In genomic region chr10:101018118-101018599, GRCh38 we compare ENCODE assay signal across 15 cellular contexts. TPM values are rescaled to one million over a fixed set of nuclear protein-coding genes. Genes with fewer than 3 reads are reported as not detected.
DNase-seq lines count a peak whose midpoint lies in the region; ATAC-seq, FAIRE-seq and TF ChIP-seq lines count a peak whose summit lies in the region.
"Had no signal": no experiment of that assay in that cellular context is flagged by ENCODE, and none has a peak within 500 bp of the region (broad histone marks: within the 10 kb centered on the region; RNA-seq: fewer than 3 reads in every experiment).

No MANE protein-coding gene starts in this region.

- H3K36me3 Mint-ChIP-seq in CD14-positive monocyte = no peaks in the 10 kb centered on the region
- H3K36me3 Mint-ChIP-seq: activated CD8-positive, alpha-beta memory T cell treated with anti-CD3 and anti-CD28 coated beads, Interleukin-2, amount 10 ng/mL, durations not matched to agents 7 days and 5 days; activated naive CD4-positive, alpha-beta T cell treated with anti-CD3 and anti-CD28 coated beads, Interleukin-2, amount 50 U/mL, for 24 hours had no signal

- FAIRE-seq in D721Med (lab: Jason Lieb, UNC) = no peak

- peaks cover 21 to 30% (median 24%) of the 10 kb centered on the region in 3 donors for H3K27me3 Mint-ChIP-seq in CD14-positive monocyte (ENCODE audit: low read depth in 3 of 3)

- peak overlapping the region in 5 of 7 donors; percentile 65 to 86 (median 79) for H3K27ac Mint-ChIP-seq in CD14-positive monocyte
- H3K27ac Mint-ChIP-seq: activated CD8-positive, alpha-beta memory T cell treated with anti-CD3 and anti-CD28 coated beads, Interleukin-2, amount 10 ng/mL, durations not matched to agents 7 days and 5 days; activated naive CD4-positive, alpha-beta T cell treated with anti-CD3 and anti-CD28 coated beads, Interleukin-2, amount 50 U/mL, for 24 hours had no signal

- H3K4me3 Mint-ChIP-seq in CD14-positive monocyte = peak overlapping the region; percentile 65 to 80
- H3K4me3 Mint-ChIP-seq: activated CD8-positive, alpha-beta memory T cell treated with anti-CD3 and anti-CD28 coated beads, Interleukin-2, amount 10 ng/mL, durations not matched to agents 7 days and 5 days; activated naive CD4-positive, alpha-beta T cell treated with anti-CD3 and anti-CD28 coated beads, Interleukin-2, amount 50 U/mL, for 24 hours had no signal

- peaks cover 15% of the 10 kb centered on the region; the same call in 1 of the 2 replicates for H3K4me1 ChIP-seq in HUES6 (ENCODE audit: control insufficient read depth, insufficient read depth, low read length)
- H3K4me1 ChIP-seq: prostate gland had no signal

- no peak overlapping the region for H3K27ac ChIP-seq in HUES6 (ENCODE audit: low read depth, low read length)
- H3K27ac ChIP-seq: prostate gland, VCaP had no signal

- DNase-seq in CD14-positive monocyte (ENCODE audit: low spot score) (no peak), amniotic epithelial cell (ENCODE audit: low read depth) (peak; percentile 21), islet precursor cell (peak; percentile 69), NCI-H82 treated with DMSO at 0.1 percent for 48 hours (lab: John Stamatoyannopoulos, UW; ENCODE audit: unreplicated experiment) (no peak), NCI-H82 (lab: John Stamatoyannopoulos, UW) (no peak), D721Med (ENCODE audit: insufficient read length, low spot score) (no peak)
- DNase-seq: NCI-H1436 treated with DMSO at 0.1 percent for 48 hours had no signal

- H3K4me1 Mint-ChIP-seq in CD14-positive monocyte = peaks cover 37% of the 10 kb centered on the region

- no peaks in the 10 kb centered on the region for H3K9me3 ChIP-seq in HUES6 (ENCODE audit: control insufficient read depth, insufficient read depth, low read depth, low read length)
- H3K9me3 ChIP-seq: esophagus muscularis mucosa, mucosa of descending colon, prostate gland had no signal

- peak overlapping the region; percentile 59 for H3K4me3 ChIP-seq in HUES6 (ENCODE audit: low read depth, low read length)
- H3K4me3 ChIP-seq: mucosa of descending colon, prostate gland had no signal

- no peaks in the 10 kb centered on the region for H3K36me3 ChIP-seq in HUES6 (ENCODE audit: control insufficient read depth, insufficient read depth, low read length)
- H3K36me3 ChIP-seq: esophagus muscularis mucosa, prostate gland had no signal

- peaks cover 52% of the 10 kb centered on the region for H3K27me3 ChIP-seq in HUES6 (ENCODE audit: control insufficient read depth, insufficient read depth, low read length)

- peaks cover 0 to 3% (median 2%) of the 10 kb centered on the region in 7 donors for H3K9me3 Mint-ChIP-seq in CD14-positive monocyte
- H3K9me3 Mint-ChIP-seq: activated naive CD4-positive, alpha-beta T cell treated with anti-CD3 and anti-CD28 coated beads, Interleukin-2, amount 50 U/mL, for 24 hours had no signal

- intact Hi-C loops in CD14-positive monocyte (cut with micrococcal nuclease) = no loop called here

- no peak overlapping the region for H3K9ac ChIP-seq in HUES6 (ENCODE audit: low read length)

- TF ChIP-seq CTCF in CD14-positive monocyte (IDR thresholded peaks at IDR 0.05) = no peak
- no peak for TF ChIP-seq CTCF in D721Med (IDR thresholded peaks at IDR 0.05; ENCODE audit: insufficient read depth, missing control alignments)

- no peak for ATAC-seq in GM19452 (IDR thresholded peaks at IDR 0.05; ENCODE audit: unreplicated experiment)

RNA-seq across cellular contexts. Expression of gene PDZD7, which starts 12.8 kb away (rescaled TPM):
- not detected for polyA plus RNA-seq in CD14-positive monocyte

RNA-seq across cellular contexts. Expression of gene SFXN3, which starts 12.9 kb away (rescaled TPM):
- polyA plus RNA-seq in CD14-positive monocyte = 10 to 100 TPM; 21.3 to 24.2 TPM

RNA-seq across cellular contexts. Expression of gene LZTS2, which starts 18.6 kb away (rescaled TPM):
- polyA plus RNA-seq in CD14-positive monocyte = 1 to 10 TPM; 2.8 to 3.3 TPM

RNA-seq across cellular contexts. Expression of gene TWNK, which starts 30.8 kb away (rescaled TPM):
- polyA plus RNA-seq in CD14-positive monocyte = under 1 TPM; 0.31 to 0.69 TPM

RNA-seq across cellular contexts. Expression of gene MRPL43, which starts 30.9 kb away (rescaled TPM):
- polyA plus RNA-seq in CD14-positive monocyte = 100 to 1,000 TPM in 1 of 2 donors, 10 to 100 TPM in 1; 98.0 to 123 TPM

Comparison
In these comparisons a context has a peak if more than half of its experiments do, and no peak if none do; other contexts are left out.
1. DNase-seq: peak in amniotic epithelial cell (single experiment) and islet precursor cell (single experiment); none in CD14-positive monocyte (single experiment), NCI-H82 treated with DMSO at 0.1 percent for 48 hours (single experiment), NCI-H82 (single experiment) and D721Med (single experiment).